In genomic region chr16:75044800-75045361, GRCh38 we compare ENCODE assay signal across 12 cellular contexts. TPM values are rescaled to one million over a fixed set of nuclear protein-coding genes. Genes with fewer than 3 reads are reported as not detected.
DNase-seq lines count a peak whose midpoint lies in the region; ATAC-seq, FAIRE-seq and TF ChIP-seq lines count a peak whose summit lies in the region.
"Had no signal": no experiment of that assay in that cellular context is flagged by ENCODE, and none has a peak within 500 bp of the region (broad histone marks: within the 10 kb centered on the region; RNA-seq: fewer than 3 reads in every experiment).

No MANE protein-coding gene starts in this region.

- H3K4me1 ChIP-seq in lower lobe of right lung = peaks cover 41% of the 10 kb centered on the region

- ATAC-seq in lower lobe of right lung (peak; percentile 93 to 94), GM18909 (IDR thresholded peaks at IDR 0.05; ENCODE audit: poor library complexity, unreplicated experiment) (no peak), GM18498 (IDR thresholded peaks at IDR 0.05; ENCODE audit: unreplicated experiment) (no peak)
- ATAC-seq: naive thymus-derived CD4-positive, alpha-beta T cell had no signal

- no peaks in the 10 kb centered on the region for H3K27me3 ChIP-seq in lower lobe of right lung (ENCODE audit: low read depth)

- H3K4me3 ChIP-seq in choroid plexus epithelial cell (ENCODE audit: low read depth, low read length) (no peak overlapping the region), lower lobe of right lung (no peak overlapping the region)

- DNase-seq in activated CD8-positive, alpha-beta memory T cell treated with anti-CD3 and anti-CD28 coated beads for 24 hours = peak; percentile 4
- no peak for DNase-seq in activated CD8-positive, alpha-beta memory T cell treated with anti-CD3 and anti-CD28 coated beads, Interleukin-2, amount 50 U/mL, for 4 hours
- DNase-seq in choroid plexus epithelial cell (ENCODE audit: low read depth) (peak; percentile 44), lower lobe of right lung (peak; percentile 70), NCI-H1105 treated with DMSO at 0.1 percent for 48 hours (lab: John Stamatoyannopoulos, UW) (no peak), frontal cortex (ENCODE audit: low spot score in 2 of 2) (no peak)
- DNase-seq: C1 segment of cervical spinal cord; effector memory CD4-positive, alpha-beta T cell; naive thymus-derived CD4-positive, alpha-beta T cell; NCI-H1694 treated with DMSO at 0.1 percent for 48 hours had no signal

- no peak for FAIRE-seq in frontal cortex (lab: Jason Lieb, UNC)

- no peaks in the 10 kb centered on the region for H3K36me3 ChIP-seq in lower lobe of right lung

- peak overlapping the region; percentile 53 for H3K27ac ChIP-seq in lower lobe of right lung

- no peaks in the 10 kb centered on the region for H3K9me3 ChIP-seq in lower lobe of right lung

- no peak for TF ChIP-seq CTCF in choroid plexus epithelial cell (conservative IDR thresholded peaks at IDR 0.05; ENCODE audit: low read depth, low read length)
- no peak for TF ChIP-seq CTCF in lower lobe of right lung (IDR thresholded peaks at IDR 0.05)

- intact Hi-C loops in lower lobe of right lung (cut with DNase I) = no loop called here

RNA-seq across cellular contexts. Expression of gene ZNRF1, which starts 46.1 kb away (rescaled TPM):
- total RNA-seq in lower lobe of right lung (23.5 TPM), frontal cortex (19.2 TPM)

RNA-seq across cellular contexts. Expression of gene WDR59, which starts 60.0 kb away (rescaled TPM):
- 49.5 TPM for total RNA-seq in lower lobe of right lung
- 19.6 TPM for total RNA-seq in frontal cortex

Comparison
In these comparisons a context has a peak if more than half of its experiments do, and no peak if none do; other contexts are left out.
1. DNase-seq: peak in activated CD8-positive, alpha-beta memory T cell treated with anti-CD3 and anti-CD28 coated beads for 24 hours (single experiment), choroid plexus epithelial cell (single experiment) and lower lobe of right lung (single experiment); none in activated CD8-positive, alpha-beta memory T cell treated with anti-CD3 and anti-CD28 coated beads, Interleukin-2, amount 50 U/mL, for 4 hours (single experiment), NCI-H1105 treated with DMSO at 0.1 percent for 48 hours (single experiment) and frontal cortex (0 of 2).
2. ATAC-seq: peak in lower lobe of right lung (2 of 2); none in GM18909 (single experiment) and GM18498 (single experiment).